Comparison of ENCODE assay signal across 2 cellular contexts in the genomic region with DNA sequence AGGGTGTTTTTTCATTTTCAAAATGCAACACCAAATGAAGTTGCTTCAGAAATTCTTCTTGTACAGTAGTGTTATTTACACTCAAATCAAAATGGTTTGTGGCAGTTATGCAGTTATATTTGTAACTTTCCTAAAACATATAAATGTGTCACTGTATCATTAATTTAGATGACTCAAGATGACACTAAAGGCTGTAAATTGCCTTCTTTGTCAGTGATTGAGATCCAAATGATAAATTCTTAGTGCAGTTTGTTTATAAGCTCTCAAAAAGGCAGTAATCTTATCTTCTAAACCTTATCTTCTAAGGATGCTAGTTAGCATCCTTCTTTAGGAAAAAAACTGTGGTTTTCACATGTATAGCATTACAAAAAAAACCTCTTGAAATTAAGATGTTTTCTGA.
A peak's percentile ranks its signal among the peaks of the same experiment; 100 is the strongest.
TF ChIP-seq lines count a peak whose summit lies in the region.

No MANE protein-coding gene starts in this region.

TF ChIP-seq in SK-N-SH treated with all-trans-retinoic acid at 6 μM for 48 hours, 23 proteins besides CTCF, POLR2A, EP300 and RAD21 (continued from another document):
- TF ChIP-seq CREB5 (CRISPR knock-in tag; IDR thresholded peaks at IDR 0.05; ENCODE audit: low read depth) (no peak), CSDC2 (CRISPR knock-in tag; IDR thresholded peaks at IDR 0.05) (no peak), TOX (CRISPR knock-in tag; IDR thresholded peaks at IDR 0.05; ENCODE audit: borderline replicate concordance) (no peak), RARB (CRISPR knock-in tag; IDR thresholded peaks at IDR 0.05) (no peak), ZFP30 (CRISPR knock-in tag; IDR thresholded peaks at IDR 0.05) (no peak), ZNF70 (CRISPR knock-in tag; IDR thresholded peaks at IDR 0.05) (no peak), ZFP3 (CRISPR knock-in tag; IDR thresholded peaks at IDR 0.05) (no peak), GLIS3 (CRISPR knock-in tag; IDR thresholded peaks at IDR 0.05) (no peak), ISL1 (CRISPR knock-in tag; IDR thresholded peaks at IDR 0.05) (no peak), ZNF565 (CRISPR knock-in tag; conservative IDR thresholded peaks at IDR 0.05; ENCODE audit: low read depth) (no peak), CSRNP3 (CRISPR knock-in tag; IDR thresholded peaks at IDR 0.05) (no peak), BACH2 (CRISPR knock-in tag; IDR thresholded peaks at IDR 0.05; ENCODE audit: borderline replicate concordance) (no peak)
- TF ChIP-seq, protein P1, sequence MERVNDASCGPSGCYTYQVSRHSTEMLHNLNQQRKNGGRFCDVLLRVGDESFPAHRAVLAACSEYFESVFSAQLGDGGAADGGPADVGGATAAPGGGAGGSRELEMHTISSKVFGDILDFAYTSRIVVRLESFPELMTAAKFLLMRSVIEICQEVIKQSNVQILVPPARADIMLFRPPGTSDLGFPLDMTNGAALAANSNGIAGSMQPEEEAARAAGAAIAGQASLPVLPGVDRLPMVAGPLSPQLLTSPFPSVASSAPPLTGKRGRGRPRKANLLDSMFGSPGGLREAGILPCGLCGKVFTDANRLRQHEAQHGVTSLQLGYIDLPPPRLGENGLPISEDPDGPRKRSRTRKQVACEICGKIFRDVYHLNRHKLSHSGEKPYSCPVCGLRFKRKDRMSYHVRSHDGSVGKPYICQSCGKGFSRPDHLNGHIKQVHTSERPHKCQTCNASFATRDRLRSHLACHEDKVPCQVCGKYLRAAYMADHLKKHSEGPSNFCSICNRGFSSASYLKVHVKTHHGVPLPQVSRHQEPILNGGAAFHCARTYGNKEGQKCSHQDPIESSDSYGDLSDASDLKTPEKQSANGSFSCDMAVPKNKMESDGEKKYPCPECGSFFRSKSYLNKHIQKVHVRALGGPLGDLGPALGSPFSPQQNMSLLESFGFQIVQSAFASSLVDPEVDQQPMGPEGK (CRISPR knock-in tag; IDR thresholded peaks at IDR 0.05; ENCODE audit: borderline replicate concordance): no peak
- TF ChIP-seq, protein P2, sequence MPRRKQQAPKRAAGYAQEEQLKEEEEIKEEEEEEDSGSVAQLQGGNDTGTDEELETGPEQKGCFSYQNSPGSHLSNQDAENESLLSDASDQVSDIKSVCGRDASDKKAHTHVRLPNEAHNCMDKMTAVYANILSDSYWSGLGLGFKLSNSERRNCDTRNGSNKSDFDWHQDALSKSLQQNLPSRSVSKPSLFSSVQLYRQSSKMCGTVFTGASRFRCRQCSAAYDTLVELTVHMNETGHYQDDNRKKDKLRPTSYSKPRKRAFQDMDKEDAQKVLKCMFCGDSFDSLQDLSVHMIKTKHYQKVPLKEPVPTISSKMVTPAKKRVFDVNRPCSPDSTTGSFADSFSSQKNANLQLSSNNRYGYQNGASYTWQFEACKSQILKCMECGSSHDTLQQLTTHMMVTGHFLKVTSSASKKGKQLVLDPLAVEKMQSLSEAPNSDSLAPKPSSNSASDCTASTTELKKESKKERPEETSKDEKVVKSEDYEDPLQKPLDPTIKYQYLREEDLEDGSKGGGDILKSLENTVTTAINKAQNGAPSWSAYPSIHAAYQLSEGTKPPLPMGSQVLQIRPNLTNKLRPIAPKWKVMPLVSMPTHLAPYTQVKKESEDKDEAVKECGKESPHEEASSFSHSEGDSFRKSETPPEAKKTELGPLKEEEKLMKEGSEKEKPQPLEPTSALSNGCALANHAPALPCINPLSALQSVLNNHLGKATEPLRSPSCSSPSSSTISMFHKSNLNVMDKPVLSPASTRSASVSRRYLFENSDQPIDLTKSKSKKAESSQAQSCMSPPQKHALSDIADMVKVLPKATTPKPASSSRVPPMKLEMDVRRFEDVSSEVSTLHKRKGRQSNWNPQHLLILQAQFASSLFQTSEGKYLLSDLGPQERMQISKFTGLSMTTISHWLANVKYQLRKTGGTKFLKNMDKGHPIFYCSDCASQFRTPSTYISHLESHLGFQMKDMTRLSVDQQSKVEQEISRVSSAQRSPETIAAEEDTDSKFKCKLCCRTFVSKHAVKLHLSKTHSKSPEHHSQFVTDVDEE (CRISPR knock-in tag; IDR thresholded peaks at IDR 0.05): no peak

TF ChIP-seq in HEK293, 187 proteins besides CTCF, POLR2A, EP300 and RAD21 (continued from another document and continues in another):
- TF ChIP-seq, protein P3, sequence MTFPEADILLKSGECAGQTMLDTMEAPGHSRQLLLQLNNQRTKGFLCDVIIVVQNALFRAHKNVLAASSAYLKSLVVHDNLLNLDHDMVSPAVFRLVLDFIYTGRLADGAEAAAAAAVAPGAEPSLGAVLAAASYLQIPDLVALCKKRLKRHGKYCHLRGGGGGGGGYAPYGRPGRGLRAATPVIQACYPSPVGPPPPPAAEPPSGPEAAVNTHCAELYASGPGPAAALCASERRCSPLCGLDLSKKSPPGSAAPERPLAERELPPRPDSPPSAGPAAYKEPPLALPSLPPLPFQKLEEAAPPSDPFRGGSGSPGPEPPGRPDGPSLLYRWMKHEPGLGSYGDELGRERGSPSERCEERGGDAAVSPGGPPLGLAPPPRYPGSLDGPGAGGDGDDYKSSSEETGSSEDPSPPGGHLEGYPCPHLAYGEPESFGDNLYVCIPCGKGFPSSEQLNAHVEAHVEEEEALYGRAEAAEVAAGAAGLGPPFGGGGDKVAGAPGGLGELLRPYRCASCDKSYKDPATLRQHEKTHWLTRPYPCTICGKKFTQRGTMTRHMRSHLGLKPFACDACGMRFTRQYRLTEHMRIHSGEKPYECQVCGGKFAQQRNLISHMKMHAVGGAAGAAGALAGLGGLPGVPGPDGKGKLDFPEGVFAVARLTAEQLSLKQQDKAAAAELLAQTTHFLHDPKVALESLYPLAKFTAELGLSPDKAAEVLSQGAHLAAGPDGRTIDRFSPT (tag by site-specific recombination; IDR thresholded peaks at IDR 0.05): peak; percentile 69
- TF ChIP-seq ZNF175 (tag by site-specific recombination; IDR thresholded peaks at IDR 0.05) (no peak), ZNF623 (tag by site-specific recombination; IDR thresholded peaks at IDR 0.05) (no peak), ZNF416 (tag by site-specific recombination; IDR thresholded peaks at IDR 0.05) (no peak), ZNF366 (tag by site-specific recombination; conservative IDR thresholded peaks at IDR 0.05) (0 out of 2 replicates have a peak, but pooled peaks have one; percentile 62), ZNF140 (tag by site-specific recombination; IDR thresholded peaks at IDR 0.05) (no peak), KLF8 (tag by site-specific recombination; IDR thresholded peaks at IDR 0.05) (peak; percentile 78), ZBTB21 (tag by site-specific recombination; IDR thresholded peaks at IDR 0.05) (0 out of 2 replicates have a peak, but pooled peaks have one; percentile 13), ZNF335 (tag by site-specific recombination; conservative IDR thresholded peaks at IDR 0.05) (0 out of 2 replicates have a peak, but pooled peaks have one; percentile 8), ZNF488 (tag by site-specific recombination; IDR thresholded peaks at IDR 0.05) (no peak), ZNF394 (tag by site-specific recombination; IDR thresholded peaks at IDR 0.05; ENCODE audit: borderline replicate concordance) (0 out of 2 replicates have a peak, but pooled peaks have one; percentile 41), ZNF629 (tag by site-specific recombination; IDR thresholded peaks at IDR 0.05) (peak; percentile 71; the same call in 1 of the 2 replicates), OVOL3 (tag by site-specific recombination; IDR thresholded peaks at IDR 0.05) (peak; percentile 75), SP7 (tag by site-specific recombination; IDR thresholded peaks at IDR 0.05) (peak; percentile 16; the same call in 1 of the 2 replicates), ZEB2 (tag by site-specific recombination; IDR thresholded peaks at IDR 0.05) (peak; percentile 92), ZNF704 (tag by site-specific recombination; IDR thresholded peaks at IDR 0.05) (no peak), IKZF3 (tag by site-specific recombination; IDR thresholded peaks at IDR 0.05) (peak; percentile 49), ZNF530 (tag by site-specific recombination; IDR thresholded peaks at IDR 0.05; ENCODE audit: low read depth) (no peak), ZNF501 (tag by site-specific recombination; IDR thresholded peaks at IDR 0.05) (no peak), ZNF518A (tag by site-specific recombination; conservative IDR thresholded peaks at IDR 0.05; ENCODE audit: low read depth) (peak; percentile 42)
- TF ChIP-seq, protein P4, sequence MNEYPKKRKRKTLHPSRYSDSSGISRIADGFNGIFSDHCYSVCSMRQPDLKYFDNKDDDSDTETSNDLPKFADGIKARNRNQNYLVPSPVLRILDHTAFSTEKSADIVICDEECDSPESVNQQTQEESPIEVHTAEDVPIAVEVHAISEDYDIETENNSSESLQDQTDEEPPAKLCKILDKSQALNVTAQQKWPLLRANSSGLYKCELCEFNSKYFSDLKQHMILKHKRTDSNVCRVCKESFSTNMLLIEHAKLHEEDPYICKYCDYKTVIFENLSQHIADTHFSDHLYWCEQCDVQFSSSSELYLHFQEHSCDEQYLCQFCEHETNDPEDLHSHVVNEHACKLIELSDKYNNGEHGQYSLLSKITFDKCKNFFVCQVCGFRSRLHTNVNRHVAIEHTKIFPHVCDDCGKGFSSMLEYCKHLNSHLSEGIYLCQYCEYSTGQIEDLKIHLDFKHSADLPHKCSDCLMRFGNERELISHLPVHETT (tag by site-specific recombination; IDR thresholded peaks at IDR 0.05): peak; percentile 83
- TF ChIP-seq, protein P5, sequence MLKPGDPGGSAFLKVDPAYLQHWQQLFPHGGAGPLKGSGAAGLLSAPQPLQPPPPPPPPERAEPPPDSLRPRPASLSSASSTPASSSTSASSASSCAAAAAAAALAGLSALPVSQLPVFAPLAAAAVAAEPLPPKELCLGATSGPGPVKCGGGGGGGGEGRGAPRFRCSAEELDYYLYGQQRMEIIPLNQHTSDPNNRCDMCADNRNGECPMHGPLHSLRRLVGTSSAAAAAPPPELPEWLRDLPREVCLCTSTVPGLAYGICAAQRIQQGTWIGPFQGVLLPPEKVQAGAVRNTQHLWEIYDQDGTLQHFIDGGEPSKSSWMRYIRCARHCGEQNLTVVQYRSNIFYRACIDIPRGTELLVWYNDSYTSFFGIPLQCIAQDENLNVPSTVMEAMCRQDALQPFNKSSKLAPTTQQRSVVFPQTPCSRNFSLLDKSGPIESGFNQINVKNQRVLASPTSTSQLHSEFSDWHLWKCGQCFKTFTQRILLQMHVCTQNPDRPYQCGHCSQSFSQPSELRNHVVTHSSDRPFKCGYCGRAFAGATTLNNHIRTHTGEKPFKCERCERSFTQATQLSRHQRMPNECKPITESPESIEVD (tag by site-specific recombination; IDR thresholded peaks at IDR 0.05): peak; percentile 68
- TF ChIP-seq, protein P6, sequence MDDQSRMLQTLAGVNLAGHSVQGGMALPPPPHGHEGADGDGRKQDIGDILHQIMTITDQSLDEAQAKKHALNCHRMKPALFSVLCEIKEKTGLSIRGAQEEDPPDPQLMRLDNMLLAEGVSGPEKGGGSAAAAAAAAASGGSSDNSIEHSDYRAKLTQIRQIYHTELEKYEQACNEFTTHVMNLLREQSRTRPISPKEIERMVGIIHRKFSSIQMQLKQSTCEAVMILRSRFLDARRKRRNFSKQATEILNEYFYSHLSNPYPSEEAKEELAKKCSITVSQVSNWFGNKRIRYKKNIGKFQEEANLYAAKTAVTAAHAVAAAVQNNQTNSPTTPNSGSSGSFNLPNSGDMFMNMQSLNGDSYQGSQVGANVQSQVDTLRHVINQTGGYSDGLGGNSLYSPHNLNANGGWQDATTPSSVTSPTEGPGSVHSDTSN (CRISPR knock-in tag; IDR thresholded peaks at IDR 0.05): no peak
- TF ChIP-seq, protein P7, sequence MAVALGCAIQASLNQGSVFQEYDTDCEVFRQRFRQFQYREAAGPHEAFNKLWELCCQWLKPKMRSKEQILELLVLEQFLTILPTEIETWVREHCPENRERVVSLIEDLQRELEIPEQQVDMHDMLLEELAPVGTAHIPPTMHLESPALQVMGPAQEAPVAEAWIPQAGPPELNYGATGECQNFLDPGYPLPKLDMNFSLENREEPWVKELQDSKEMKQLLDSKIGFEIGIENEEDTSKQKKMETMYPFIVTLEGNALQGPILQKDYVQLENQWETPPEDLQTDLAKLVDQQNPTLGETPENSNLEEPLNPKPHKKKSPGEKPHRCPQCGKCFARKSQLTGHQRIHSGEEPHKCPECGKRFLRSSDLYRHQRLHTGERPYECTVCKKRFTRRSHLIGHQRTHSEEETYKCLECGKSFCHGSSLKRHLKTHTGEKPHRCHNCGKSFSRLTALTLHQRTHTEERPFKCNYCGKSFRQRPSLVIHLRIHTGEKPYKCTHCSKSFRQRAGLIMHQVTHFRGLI (tag by site-specific recombination; IDR thresholded peaks at IDR 0.05): no peak
